ENCODE assay signal across 1 cellular context in the genomic region with DNA sequence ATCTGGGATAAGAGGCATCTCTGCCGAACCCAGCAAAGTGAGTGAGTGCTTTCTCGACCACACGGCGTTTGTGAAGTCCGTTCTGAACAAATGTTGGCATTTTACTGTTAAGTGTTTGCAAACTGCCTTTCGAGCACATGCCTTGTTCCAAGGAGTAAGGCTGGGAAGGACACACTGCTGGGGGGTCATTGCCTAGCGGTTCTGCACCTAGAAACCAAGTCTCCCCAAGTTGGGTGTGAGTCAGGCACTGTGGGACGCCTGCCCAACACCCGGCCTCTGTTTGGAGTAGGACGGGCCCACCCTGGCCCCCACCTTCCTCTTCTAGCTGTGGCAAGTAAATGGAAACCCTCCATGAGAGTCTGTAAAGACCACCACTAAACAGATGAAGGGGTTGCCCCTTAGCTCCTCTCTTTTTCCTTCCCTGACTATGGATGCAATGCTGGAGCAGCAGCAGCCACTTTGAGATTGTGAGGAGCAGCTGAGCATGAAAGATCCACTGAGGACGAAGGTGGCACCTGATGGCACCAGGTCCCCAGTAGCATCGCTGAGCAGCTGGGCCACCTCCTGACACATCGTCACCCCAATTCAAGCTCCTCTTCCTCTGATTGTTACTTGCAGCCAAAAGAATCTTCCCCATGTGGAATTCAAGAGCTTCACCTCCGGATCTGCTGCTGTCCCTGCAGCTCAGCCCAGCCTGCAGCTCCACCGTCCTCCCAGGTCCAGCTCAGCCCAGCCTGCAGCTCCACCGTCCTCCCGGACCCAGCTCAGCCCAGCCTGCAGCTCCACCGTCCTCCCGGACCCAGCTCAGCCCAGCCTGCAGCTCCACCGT.
A peak's percentile ranks its signal among the peaks of the same experiment; 100 is the strongest.
TF ChIP-seq lines count a peak whose summit lies in the region.

No MANE protein-coding gene starts in this region.

TF ChIP-seq in HEK293, 187 proteins besides CTCF, POLR2A, EP300 and RAD21 (continued from another document):
- TF ChIP-seq ZNF280D (tag by site-specific recombination; IDR thresholded peaks at IDR 0.05) (peak; percentile 83; the same call in 1 of the 2 replicates), MEIS1 (CRISPR knock-in tag; IDR thresholded peaks at IDR 0.05; ENCODE audit: borderline replicate concordance) (no peak), IKZF3 (tag by site-specific recombination; IDR thresholded peaks at IDR 0.05) (no peak)
- TF ChIP-seq, protein P1, sequence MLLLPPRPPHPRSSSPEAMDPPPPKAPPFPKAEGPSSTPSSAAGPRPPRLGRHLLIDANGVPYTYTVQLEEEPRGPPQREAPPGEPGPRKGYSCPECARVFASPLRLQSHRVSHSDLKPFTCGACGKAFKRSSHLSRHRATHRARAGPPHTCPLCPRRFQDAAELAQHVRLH (tag by site-specific recombination; IDR thresholded peaks at IDR 0.05) = 0 out of 2 replicates have a peak, but pooled peaks have one; percentile 56
